ENCODE assay signal across 27 cellular contexts in the genomic region with DNA sequence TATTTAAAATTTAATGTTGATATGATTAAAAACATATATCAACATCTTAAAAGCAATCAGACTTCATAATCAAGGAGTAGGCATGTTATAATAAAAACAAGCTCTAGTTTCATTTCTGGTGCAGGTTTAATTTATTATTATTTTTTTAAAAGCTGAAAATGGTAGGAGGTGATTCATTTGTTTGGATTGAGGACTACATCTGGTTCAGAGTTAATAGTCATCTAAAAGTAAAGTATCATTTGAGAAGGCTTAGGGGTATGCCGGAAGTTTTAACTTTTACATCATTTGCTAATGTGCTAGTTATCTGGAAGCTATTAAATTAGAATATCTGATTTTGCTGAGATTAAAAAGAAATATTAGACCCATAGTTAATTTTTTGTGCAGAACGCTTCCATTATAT.
DNase-seq lines count a peak whose midpoint lies in the region; ATAC-seq, FAIRE-seq and TF ChIP-seq lines count a peak whose summit lies in the region.
"Had no signal": no experiment of that assay in that cellular context is flagged by ENCODE, and none has a peak within 500 bp of the region (broad histone marks: within the 10 kb centered on the region; RNA-seq: fewer than 3 reads in every experiment).

No MANE protein-coding gene starts in this region.

- H3K27me3 Mint-ChIP-seq in astrocyte (ENCODE audit: low read depth, unreplicated experiment): no peaks in the 10 kb centered on the region

- H3K36me3 Mint-ChIP-seq in astrocyte (ENCODE audit: low read depth, unreplicated experiment): no peaks in the 10 kb centered on the region
- H3K36me3 Mint-ChIP-seq: activated CD4-positive, alpha-beta memory T cell treated with anti-CD3 and anti-CD28 coated beads for 36 hours; neural progenitor cell; WTC11 had no signal

- H3K9ac ChIP-seq in GM23248 (no peak overlapping the region), astrocyte (ENCODE audit: low read length) (no peak overlapping the region)
- H3K9ac ChIP-seq: BLaER1 treated with 17β-estradiol and CSF1 and Interleukin-3, amounts not matched to agents 10 nM and 100 nM; KMS-11; neural progenitor cell had no signal

- no peaks in the 10 kb centered on the region for H3K9me2 ChIP-seq in GM23248 (ENCODE audit: insufficient read depth)

- no peaks in the 10 kb centered on the region for H3K36me3 ChIP-seq in GM23248 (ENCODE audit: low read depth)
- no peaks in the 10 kb centered on the region for H3K36me3 ChIP-seq in astrocyte (ENCODE audit: insufficient read depth, low read length)
- H3K36me3 ChIP-seq: BLaER1 treated with 17β-estradiol and CSF1 and Interleukin-3, amounts not matched to agents 10 nM and 100 nM; left lung; neural progenitor cell; SJSA1; stomach had no signal

- H4K20me1 ChIP-seq in GM23248 (ENCODE audit: insufficient read depth) (no peaks in the 10 kb centered on the region), astrocyte (ENCODE audit: insufficient read depth, low read length) (no peaks in the 10 kb centered on the region)
- H4K20me1 ChIP-seq: BLaER1 treated with 17β-estradiol and CSF1 and Interleukin-3, amounts not matched to agents 10 nM and 100 nM had no signal

- 0 to 3% methylated on average over 2 of the region's 2 CpGs for WGBS in GM23248 (ENCODE audit: low coverage in 1 of 2, low lambda C conversion rate in 2 of 2, missing lambda C conversion rate in 2 of 2), 2 experiments

- no peak overlapping the region for H3K27ac Mint-ChIP-seq in astrocyte (ENCODE audit: unreplicated experiment)
- H3K27ac Mint-ChIP-seq: activated CD4-positive, alpha-beta memory T cell treated with anti-CD3 and anti-CD28 coated beads for 36 hours; neural progenitor cell; WTC11 had no signal

- no peak overlapping the region for H3K4me3 Mint-ChIP-seq in astrocyte (ENCODE audit: unreplicated experiment)
- H3K4me3 Mint-ChIP-seq: activated CD4-positive, alpha-beta memory T cell treated with anti-CD3 and anti-CD28 coated beads for 36 hours; neural progenitor cell; WTC11 had no signal

- peaks cover 7% of the 10 kb centered on the region for H3K4me1 Mint-ChIP-seq in astrocyte (ENCODE audit: low read depth, unreplicated experiment)
- H3K4me1 Mint-ChIP-seq: neural progenitor cell had no signal

- H3K4me1 ChIP-seq in GM23248 (ENCODE audit: insufficient read depth) (peaks cover 24% of the 10 kb centered on the region), astrocyte (ENCODE audit: insufficient read depth, low read length) (peaks cover 5% of the 10 kb centered on the region)
- H3K4me1 ChIP-seq: BLaER1 treated with 17β-estradiol and CSF1 and Interleukin-3, amounts not matched to agents 10 nM and 100 nM; left lung; neural progenitor cell; stomach had no signal

- H3K9me3 Mint-ChIP-seq in astrocyte (ENCODE audit: unreplicated experiment): no peaks in the 10 kb centered on the region
- H3K9me3 Mint-ChIP-seq: activated CD4-positive, alpha-beta memory T cell treated with anti-CD3 and anti-CD28 coated beads for 36 hours; neural progenitor cell; WTC11 had no signal

- TF ChIP-seq CTCF in astrocyte (IDR thresholded peaks at IDR 0.05; ENCODE audit: insufficient read depth, low read depth, low read length): no peak

- H3K27ac ChIP-seq in GM23248: no peak overlapping the region
- no peak overlapping the region for H3K27ac ChIP-seq in astrocyte (ENCODE audit: low read depth, low read length)
- H3K27ac ChIP-seq: BLaER1 treated with 17β-estradiol and CSF1 and Interleukin-3, amounts not matched to agents 10 nM and 100 nM; dorsolateral prefrontal cortex; epithelial cell of prostate; KMS-11; left lung; neural progenitor cell; PC-9; SJSA1; stomach had no signal

- DNase-seq in GM23248 (peak; percentile 71), astrocyte (ENCODE audit: low read depth) (peak; percentile 54), hepatic stellate cell (ENCODE audit: low spot score) (peak; percentile 43), putamen (ENCODE audit: low spot score) (no peak), DMS53 (lab: John Stamatoyannopoulos, UW) (no peak), HT-29 (ENCODE audit: low spot score) (no peak)
- DNase-seq: activated CD4-positive, alpha-beta memory T cell treated with anti-CD3 and anti-CD28 coated beads for 36 hours; activated gamma-delta T cell; activated T-cell treated with anti-CD3 and anti-CD28 coated beads for 4 hours; amniotic stem cell; dorsolateral prefrontal cortex; GDM1; glutamatergic neuron; left lung; NCI-H187; NCI-H226; PC-9; stomach; trophoblast cell had no signal

- no peaks in the 10 kb centered on the region for H3K27me3 ChIP-seq in GM23248 (replicated peaks; ENCODE audit: insufficient read depth)
- H3K27me3 ChIP-seq in astrocyte (ENCODE audit: insufficient read depth, low read length): no peaks in the 10 kb centered on the region
- H3K27me3 ChIP-seq: BLaER1 treated with 17β-estradiol and CSF1 and Interleukin-3, amounts not matched to agents 10 nM and 100 nM; dorsolateral prefrontal cortex; left lung; neural progenitor cell; SJSA1; stomach had no signal

- H2AFZ ChIP-seq in GM23248: no peak overlapping the region
- no peak overlapping the region for H2AFZ ChIP-seq in astrocyte (ENCODE audit: low read depth, low read length)
- H2AFZ ChIP-seq: neural progenitor cell, PC-9 had no signal

- H3K4me3 ChIP-seq in GM23248 (0 out of 2 replicates have a peak overlapping the region, but pooled peaks have one; percentile 2), astrocyte (ENCODE audit: insufficient read depth, low read depth, low read length) (no peak overlapping the region)
- H3K4me3 ChIP-seq: BLaER1 treated with 17β-estradiol and CSF1 and Interleukin-3, amounts not matched to agents 10 nM and 100 nM; dorsolateral prefrontal cortex; left lung; neural progenitor cell; PC-9; SJSA1; stomach had no signal

- H3K9me3 ChIP-seq in GM23248 (ENCODE audit: low read depth) (no peaks in the 10 kb centered on the region), astrocyte (ENCODE audit: insufficient read depth, low read depth, low read length) (no peaks in the 10 kb centered on the region)
- H3K9me3 ChIP-seq: BLaER1 treated with 17β-estradiol and CSF1 and Interleukin-3, amounts not matched to agents 10 nM and 100 nM; left lung; SJSA1; stomach had no signal

- H3K4me2 ChIP-seq in GM23248 (ENCODE audit: unreplicated experiment): peak overlapping the region; percentile 33
- H3K4me2 ChIP-seq in astrocyte (ENCODE audit: low read length): no peak overlapping the region
- H3K4me2 ChIP-seq: BLaER1 treated with 17β-estradiol and CSF1 and Interleukin-3, amounts not matched to agents 10 nM and 100 nM; KMS-11; neural progenitor cell; PC-9 had no signal

- FAIRE-seq in astrocyte (lab: Jason Lieb, UNC): no peak
- FAIRE-seq: H1 had no signal

- no peak for ATAC-seq in HG02678 (IDR thresholded peaks at IDR 0.05; ENCODE audit: unreplicated experiment)
- ATAC-seq: left lung, WTC11 had no signal

- H3K79me2 ChIP-seq in GM23248 (ENCODE audit: insufficient read depth) (no peaks in the 10 kb centered on the region), astrocyte (ENCODE audit: insufficient read depth, low read length) (no peaks in the 10 kb centered on the region)

- peaks cover 12% of the 10 kb centered on the region for H3F3A ChIP-seq in GM23248 (ENCODE audit: insufficient read depth)

- in situ Hi-C loops in GM23248 (cut with MboI): loop anchor here (10.0 kb wide), 1 partner anchor 189 kb away; a partner anchor contains a TSS

Comparison
In these comparisons a context has a peak if more than half of its experiments do, and no peak if none do; other contexts are left out.
1. DNase-seq: peak in GM23248 (single experiment), astrocyte (single experiment) and hepatic stellate cell (single experiment); none in putamen (single experiment), DMS53 (single experiment) and HT-29 (single experiment).